11 cellular contexts compared by ENCODE assay signal in genomic region chrX:13028871-13029336, GRCh38. TPM values are rescaled to one million over a fixed set of nuclear protein-coding genes. Genes with fewer than 3 reads are reported as not detected.
A peak's percentile ranks its signal among the peaks of the same experiment; 100 is the strongest.
DNase-seq lines count a peak whose midpoint lies in the region; ATAC-seq and TF ChIP-seq lines count a peak whose summit lies in the region.
"Had no signal": no experiment of that assay in that cellular context is flagged by ENCODE, and none has a peak within 500 bp of the region (broad histone marks: within the 10 kb centered on the region; RNA-seq: fewer than 3 reads in every experiment).

No MANE protein-coding gene starts in this region.

- H3F3A ChIP-seq in neural progenitor cell (ENCODE audit: low read depth): peaks cover 17% of the 10 kb centered on the region

- H3K9me3 ChIP-seq in DND-41 (ENCODE audit: insufficient read depth, low read length, severe bottlenecking): no peaks in the 10 kb centered on the region
- H3K9me3 ChIP-seq in neural progenitor cell (ENCODE audit: low read depth): no peaks in the 10 kb centered on the region

- H3K27ac Mint-ChIP-seq in neural progenitor cell: peak overlapping the region; percentile 97

- H3K4me3 Mint-ChIP-seq in neural progenitor cell: no peak overlapping the region

- H3K27me3 Mint-ChIP-seq in neural progenitor cell (ENCODE audit: insufficient read depth, low read depth): peaks cover under 1% of the 10 kb centered on the region

- peaks cover 36% of the 10 kb centered on the region for H3K4me1 Mint-ChIP-seq in neural progenitor cell

- no peaks in the 10 kb centered on the region for H3K36me3 Mint-ChIP-seq in neural progenitor cell

- DNase-seq in DND-41 (no peak), NCI-H146 treated with DMSO at 0.1 percent for 48 hours (lab: John Stamatoyannopoulos, UW; ENCODE audit: unreplicated experiment) (peak; percentile 23), dermis blood vessel endothelial cell (peak; percentile 60), neural progenitor cell (ENCODE audit: low spot score) (no peak), HPDE6-E6E7 (ENCODE audit: extremely low spot score) (no peak), ACHN (no peak)
- DNase-seq in activated CD4-positive, alpha-beta T cell treated with anti-CD3 and anti-CD28 coated beads for 4 hours: no peak
- no peak for DNase-seq in effector CD8-positive, alpha-beta T cell (lab: John Stamatoyannopoulos, UW)
- DNase-seq: activated effector memory CD4-positive, alpha-beta T cell treated with Interleukin-2 at 50 U/mL for 16 hours; NCI-H2107 had no signal

- H3K27me3 ChIP-seq in DND-41 (ENCODE audit: insufficient read depth, low read length, poor library complexity): no peaks in the 10 kb centered on the region
- no peaks in the 10 kb centered on the region for H3K27me3 ChIP-seq in neural progenitor cell

- H4K20me1 ChIP-seq in DND-41 (ENCODE audit: insufficient read depth, low read length) (no peaks in the 10 kb centered on the region), neural progenitor cell (ENCODE audit: low read depth) (no peaks in the 10 kb centered on the region)

- TF ChIP-seq CTCF in DND-41 (IDR thresholded peaks at IDR 0.05; ENCODE audit: borderline replicate concordance, extremely low read depth, low read length, poor library complexity, severe bottlenecking) (no peak), neural progenitor cell (IDR thresholded peaks at IDR 0.05) (no peak)

- peak overlapping the region; percentile 40 for H3K27ac ChIP-seq in DND-41 (ENCODE audit: low read length)
- no peak overlapping the region for H3K27ac ChIP-seq in neural progenitor cell

- ATAC-seq in DND-41 (ENCODE audit: insufficient read depth, low read depth): no peak

- in situ Hi-C loops in ACHN (cut with HindIII; ENCODE audit: low pct_ligation_motif_present, low pct_unique_long_range_greater_than_20kb, low sequenced_read_pairs): no loop called here

- H3K9me3 Mint-ChIP-seq in neural progenitor cell: no peaks in the 10 kb centered on the region

- H3K4me2 ChIP-seq in DND-41 (ENCODE audit: insufficient read depth, low read length) (no peak overlapping the region), neural progenitor cell (no peak overlapping the region)

- no peaks in the 10 kb centered on the region for H3K36me3 ChIP-seq in DND-41 (ENCODE audit: insufficient read depth, low read length)
- no peaks in the 10 kb centered on the region for H3K36me3 ChIP-seq in neural progenitor cell

- H3K4me3 ChIP-seq in DND-41 (ENCODE audit: low read depth in 1 of 2, low read length in 2 of 2) (no peak overlapping the region), neural progenitor cell (no peak overlapping the region)

- H3K9ac ChIP-seq in DND-41 (ENCODE audit: low read depth, low read length): no peak overlapping the region
- H3K9ac ChIP-seq in neural progenitor cell: no peak overlapping the region

- H3K79me2 ChIP-seq in DND-41 (ENCODE audit: insufficient read depth, low read length) (no peaks in the 10 kb centered on the region), neural progenitor cell (ENCODE audit: low read depth) (no peaks in the 10 kb centered on the region)

- H2AFZ ChIP-seq in DND-41 (ENCODE audit: low read depth, low read length) (no peak overlapping the region), neural progenitor cell (replicated peaks) (peak overlapping the region; percentile 85)

- H3K4me1 ChIP-seq in DND-41 (ENCODE audit: insufficient read depth, low read length) (peaks cover 53% of the 10 kb centered on the region), neural progenitor cell (peaks cover 22% of the 10 kb centered on the region)

RNA-seq across cellular contexts. Expression of gene FAM9C, which starts 15.5 kb away (rescaled TPM):
- total RNA-seq in dermis blood vessel endothelial cell (0.05 TPM in 1 of 2 replicates, not detected in the other), neural progenitor cell (ENCODE audit: low replicate concordance) (not detected in 2 replicates)
- total RNA-seq: kidney epithelial cell had no signal

RNA-seq across cellular contexts. Expression of gene TMSB4X, which starts 54.0 kb away (rescaled TPM):
- 8,354 and 18,147 TPM in 2 replicates for total RNA-seq in dermis blood vessel endothelial cell
- total RNA-seq in neural progenitor cell (ENCODE audit: low replicate concordance): 2,407 and 3,462 TPM in 2 replicates

Comparison
In these comparisons a context has a peak if more than half of its experiments do, and no peak if none do; other contexts are left out.
1. DNase-seq: peak in NCI-H146 treated with DMSO at 0.1 percent for 48 hours (single experiment) and dermis blood vessel endothelial cell (single experiment); none in DND-41 (single experiment), neural progenitor cell (single experiment), HPDE6-E6E7 (single experiment), activated CD4-positive, alpha-beta T cell treated with anti-CD3 and anti-CD28 coated beads for 4 hours (0 of 2), ACHN (single experiment) and effector CD8-positive, alpha-beta T cell (single experiment).